ENCODE assay signal across 15 cellular contexts in the genomic region with DNA sequence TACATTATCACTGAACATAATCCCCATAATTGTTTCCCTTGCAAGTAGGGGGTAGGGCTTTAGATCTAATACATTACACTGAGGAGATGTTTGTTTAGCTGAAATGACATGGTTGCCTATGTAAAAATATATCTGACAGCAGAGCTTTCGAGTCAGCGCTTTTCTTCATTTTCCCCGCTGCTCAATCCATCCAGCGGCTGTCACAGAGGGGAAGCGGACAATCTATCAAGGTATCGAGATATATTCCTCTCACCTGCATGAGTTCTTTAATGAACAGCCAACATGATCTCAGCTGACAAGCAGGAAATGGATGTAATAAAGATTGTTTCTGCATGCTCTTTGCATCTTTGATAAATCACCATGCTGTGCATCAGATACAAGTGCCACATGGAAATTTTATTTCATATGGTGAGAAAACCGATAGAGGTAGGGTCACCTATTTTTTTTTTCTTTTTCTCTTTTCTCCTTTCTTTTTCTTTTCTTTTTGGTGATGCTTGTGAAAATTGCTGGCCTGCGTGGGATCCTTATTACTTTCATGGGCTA.
"Had no signal": no experiment of that assay in that cellular context is flagged by ENCODE, and none has a peak within 500 bp of the region (broad histone marks: within the 10 kb centered on the region; RNA-seq: fewer than 3 reads in every experiment).

No MANE protein-coding gene starts in this region.

- H3K4me3 ChIP-seq: cardiac muscle cell, gastroesophageal sphincter, upper lobe of left lung had no signal

- H3K4me1 ChIP-seq: gastroesophageal sphincter, upper lobe of left lung had no signal

- H3K9me3 ChIP-seq: gastroesophageal sphincter, upper lobe of left lung had no signal

- ATAC-seq: activated CD4-positive, CD25-positive, alpha-beta regulatory T cell treated with anti-CD3 and anti-CD28 coated beads, Interleukin-2, amount 50 U/mL, for 24 hours; activated naive CD8-positive, alpha-beta T cell treated with anti-CD3 and anti-CD28 coated beads, Interleukin-2, amount 50 U/mL, for 24 hours; gastroesophageal sphincter had no signal

- H3K36me3 ChIP-seq: cardiac muscle cell, gastroesophageal sphincter, upper lobe of left lung had no signal

- H3K27me3 ChIP-seq: cardiac muscle cell, gastroesophageal sphincter, upper lobe of left lung had no signal

- H3K27ac ChIP-seq: cardiac muscle cell, epithelial cell of prostate, gastroesophageal sphincter, upper lobe of left lung had no signal

- DNase-seq: activated CD4-positive, alpha-beta memory T cell treated with anti-CD3 and anti-CD28 coated beads, Interleukin-2, amount 10 ng/mL, durations not matched to agents 7 days and 5 days; activated CD4-positive, alpha-beta T cell treated with anti-CD3 and anti-CD28 coated beads, Interleukin-2, amount 10 ng/mL, durations not matched to agents 24 days and 14 days; activated effector memory CD4-positive, alpha-beta T cell treated with anti-CD3 and anti-CD28 coated beads, Interleukin-2, amount 50 U/mL, for 16 hours; activated naive CD4-positive, alpha-beta T cell treated with anti-CD3 and anti-CD28 coated beads, Interleukin-2, amount 50 U/mL, for 16 hours; activated naive CD8-positive, alpha-beta T cell treated with anti-CD3 and anti-CD28 coated beads, Interleukin-2, amount 50 U/mL, for 24 hours; activated T-cell treated with anti-CD3 and anti-CD28 coated beads for 4 hours; head of caudate nucleus; hypothalamus; stimulated activated CD4-positive, alpha-beta T cell treated with anti-CD3 and anti-CD28 coated beads, Interleukin-4, amount 100 ng/mL, for 24 hours; stimulated activated naive CD4-positive, alpha-beta T cell treated with Interleukin-2 at 50 U/mL for 16 hours; upper lobe of left lung had no signal
